17 cellular contexts compared by ENCODE assay signal in the genomic region with DNA sequence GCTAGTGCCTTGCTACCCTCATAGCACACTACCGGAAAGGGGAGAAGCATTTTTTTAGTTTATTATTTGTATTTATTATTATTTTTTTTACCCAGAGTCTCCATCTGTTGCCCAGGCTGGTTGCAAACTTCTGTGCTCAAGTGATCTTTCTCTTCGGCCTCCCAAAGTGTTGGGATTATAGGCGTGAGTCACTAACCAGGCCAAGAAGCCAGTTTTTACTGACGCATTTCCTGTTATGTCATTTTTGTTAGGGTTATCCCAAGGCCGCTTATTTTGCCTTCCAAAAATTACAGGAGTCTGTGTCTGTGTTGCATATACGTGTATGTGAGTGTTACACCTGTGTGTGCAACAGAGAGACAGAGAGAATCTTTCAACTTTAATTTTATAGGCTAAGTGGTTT.
A peak's percentile ranks its signal among the peaks of the same experiment; 100 is the strongest.
DNase-seq lines count a peak whose midpoint lies in the region; ATAC-seq, FAIRE-seq and TF ChIP-seq lines count a peak whose summit lies in the region.
"Had no signal": no experiment of that assay in that cellular context is flagged by ENCODE, and none has a peak within 500 bp of the region (broad histone marks: within the 10 kb centered on the region; RNA-seq: fewer than 3 reads in every experiment).

No MANE protein-coding gene starts in this region.

- TF ChIP-seq CTCF in fibroblast of mammary gland (conservative IDR thresholded peaks at IDR 0.05; ENCODE audit: control insufficient read depth, insufficient read depth, low read depth, low read length) (no peak), lower leg skin (IDR thresholded peaks at IDR 0.05) (no peak)

- H3K4me3 ChIP-seq in fibroblast of mammary gland (ENCODE audit: control insufficient read depth, low read depth, low read length) (no peak overlapping the region), right cardiac atrium (ENCODE audit: low read length) (no peak overlapping the region), lower leg skin (ENCODE audit: low read depth, poor library complexity, severe bottlenecking) (no peak overlapping the region)
- H3K4me3 ChIP-seq: A549, ascending aorta, dorsolateral prefrontal cortex had no signal

- ATAC-seq in HG03139 (IDR thresholded peaks at IDR 0.05; ENCODE audit: unreplicated experiment) = no peak
- ATAC-seq in right cardiac atrium = no peak
- ATAC-seq: A549; left ventricle myocardium superior; naive thymus-derived CD4-positive, alpha-beta T cell had no signal

- DNase-seq in A172 (ENCODE audit: low spot score) = peak; percentile 82
- DNase-seq in H54 (ENCODE audit: insufficient read length, low spot score) = no peak
- peak; percentile 40 for DNase-seq in RCC 7860 (ENCODE audit: low spot score)
- DNase-seq in fibroblast of mammary gland (ENCODE audit: low read depth) = peak; percentile 17
- DNase-seq in right cardiac atrium = no peak
- DNase-seq in lower leg skin (ENCODE audit: low spot score in 2 of 2) = no peak
- DNase-seq in NCI-H774 (lab: John Stamatoyannopoulos, UW) = no peak
- DNase-seq: activated effector memory CD4-positive, alpha-beta T cell treated with anti-CD3 and anti-CD28 coated beads, Interleukin-2, amount 50 U/mL, for 16 hours; dorsolateral prefrontal cortex; left ventricle myocardium superior; naive thymus-derived CD4-positive, alpha-beta T cell; NCI-H1105 treated with DMSO at 0.1 percent for 48 hours; substantia nigra; WERI-Rb-1 had no signal

- no peaks in the 10 kb centered on the region for H3K4me1 ChIP-seq in right cardiac atrium (ENCODE audit: control insufficient read depth, insufficient read depth, low read length)
- H3K4me1 ChIP-seq: A549, ascending aorta had no signal

- intact Hi-C loops in right cardiac atrium (cut with DNase I) = no loop called here
- intact Hi-C loops in lower leg skin (cut with DNase I; ENCODE audit: low total_unique reads) = no loop called here

- 74% methylated on average over 6 of the region's 6 CpGs for WGBS in right cardiac atrium
- 79 to 80% methylated on average over 6 of the region's 6 CpGs for WGBS in lower leg skin, 2 donors

- no peak overlapping the region for H3K27ac ChIP-seq in right cardiac atrium (ENCODE audit: low read length)
- H3K27ac ChIP-seq: A549, ascending aorta, dorsolateral prefrontal cortex, WERI-Rb-1 had no signal

- TF ChIP-seq POLR2A in H54 (IDR thresholded peaks at IDR 0.05; ENCODE audit: low read depth, low read length) = no peak
- TF ChIP-seq POLR2A in lower leg skin (IDR thresholded peaks at IDR 0.05) = no peak

- H3K27me3 ChIP-seq in right cardiac atrium (ENCODE audit: control insufficient read depth, insufficient read depth) = no peaks in the 10 kb centered on the region
- H3K27me3 ChIP-seq: ascending aorta, dorsolateral prefrontal cortex had no signal

- peak; percentile 15 for FAIRE-seq in H54 (lab: Jason Lieb, UNC)
- FAIRE-seq in RCC 7860 (lab: Jason Lieb, UNC) = no peak
- FAIRE-seq: A549 had no signal

- H3K9me3 ChIP-seq in right cardiac atrium (ENCODE audit: control insufficient read depth, low read length) = no peaks in the 10 kb centered on the region
- H3K9me3 ChIP-seq: A549, ascending aorta had no signal

Comparison
In these comparisons a context has a peak if more than half of its experiments do, and no peak if none do; other contexts are left out.
1. DNase-seq: peak in A172 (single experiment), RCC 7860 (single experiment) and fibroblast of mammary gland (single experiment); none in H54 (single experiment), right cardiac atrium (0 of 3), lower leg skin (0 of 2) and NCI-H774 (single experiment).